Comparison of ENCODE assay signal across 8 cellular contexts in genomic region chr12:66234037-66234693, GRCh38. TPM values are rescaled to one million over a fixed set of nuclear protein-coding genes. Genes with fewer than 3 reads are reported as not detected.
A peak's percentile ranks its signal among the peaks of the same experiment; 100 is the strongest.
DNase-seq lines count a peak whose midpoint lies in the region; ATAC-seq lines count a peak whose summit lies in the region.
"Not testable (repeated sequence)": the region's sequence is repeated elsewhere in the genome, so short reads cannot be mapped to it uniquely, and the experiment has no call there.

No MANE protein-coding gene starts in this region.

- peaks cover 21% of the 10 kb centered on the region for H3K4me1 ChIP-seq in adipocyte (ENCODE audit: control insufficient read depth, insufficient read depth, low read length)

- ATAC-seq in GM19463 (IDR thresholded peaks at IDR 0.05; ENCODE audit: unreplicated experiment) (peak; percentile 88), HG03066 (IDR thresholded peaks at IDR 0.05; ENCODE audit: low read depth, unreplicated experiment) (peak; percentile 59), T-helper 17 cell (peak; percentile 90)

- peak; percentile 57 for DNase-seq in DMS153 treated with DMSO at 0.1 percent for 48 hours (lab: John Stamatoyannopoulos, UW; ENCODE audit: unreplicated experiment)
- DNase-seq in NCI-H1694 treated with DMSO at 0.1 percent for 48 hours (lab: John Stamatoyannopoulos, UW), result peak; percentile 35
- DNase-seq in T-helper 17 cell, result peak in 1 of 3 donors; percentile 12
- not testable (repeated sequence) for DNase-seq in adipocyte (ENCODE audit: low read depth)
- DNase-seq in hypothalamus (lab: John Stamatoyannopoulos, UW), result peak in 27 of 51 donors; percentile 1 to 52 (median 11)
- peak; percentile 1 to 3 for DNase-seq in stimulated activated CD4-positive, alpha-beta T cell treated with anti-CD3 and anti-CD28 coated beads, Interleukin-15, amount 100 ng/mL, for 48 hours (ENCODE audit: low read depth in 2 of 2)

- not testable (repeated sequence) for H3K4me1 Mint-ChIP-seq in T-helper 17 cell

- not testable (repeated sequence) for H3K27ac Mint-ChIP-seq in T-helper 17 cell

- not testable (repeated sequence) for H3K9me3 ChIP-seq in T-helper 17 cell (ENCODE audit: control insufficient read depth, low read length, poor library complexity, severe bottlenecking); adipocyte (ENCODE audit: control insufficient read depth, low read length)

- H3K36me3 ChIP-seq in adipocyte (ENCODE audit: control insufficient read depth, insufficient read depth, low read length, severe bottlenecking), result peaks cover 35% of the 10 kb centered on the region

- not testable (repeated sequence) for H3K4me3 ChIP-seq in adipocyte (ENCODE audit: low read length)

- H3K27me3 Mint-ChIP-seq in T-helper 17 cell, result peaks cover 55% of the 10 kb centered on the region

- H3K9ac ChIP-seq in adipocyte (ENCODE audit: low read length), result peak overlapping the region; percentile 67

- not testable (repeated sequence) for H3K36me3 Mint-ChIP-seq in T-helper 17 cell (ENCODE audit: low read depth)

- peak overlapping the region; percentile 71 for H3K4me3 Mint-ChIP-seq in T-helper 17 cell

- not testable (repeated sequence) for H3K27me3 ChIP-seq in adipocyte (replicated peaks; ENCODE audit: control insufficient read depth, insufficient read depth, low read length)

RNA-seq across cellular contexts. Expression of gene IRAK3, which starts 45.2 kb away (rescaled TPM):
- total RNA-seq in T-helper 17 cell, result 1 to 10 TPM; 1.5 to 2.4 TPM
